In the genomic region with DNA sequence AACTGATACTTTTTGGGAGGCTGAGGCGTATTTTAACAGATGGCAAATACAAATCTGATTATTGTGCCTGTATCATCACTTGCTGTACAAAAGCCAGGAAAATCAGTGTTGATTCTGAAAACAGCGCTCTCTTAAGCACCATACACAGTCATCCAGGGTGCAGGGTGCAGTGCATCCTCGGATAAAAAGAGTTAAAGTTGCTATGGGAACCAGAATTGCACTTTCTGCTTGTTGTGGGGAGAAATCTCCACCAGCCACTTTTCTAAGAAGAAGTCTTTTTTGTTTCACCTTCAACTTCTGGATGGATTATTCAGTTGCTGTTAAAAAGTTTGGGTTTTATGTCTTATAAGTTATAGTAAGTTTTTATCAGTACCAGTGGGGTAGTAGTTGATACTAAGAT, we compare ENCODE assay signal across 2 cellular contexts.
TF ChIP-seq lines count a peak whose summit lies in the region.

No MANE protein-coding gene starts in this region.

TF ChIP-seq in SK-N-SH, 30 proteins besides CTCF, POLR2A, EP300 and RAD21:
- TF ChIP-seq SIN3A (IDR thresholded peaks at IDR 0.05; ENCODE audit: borderline replicate concordance, low read depth, low read length) (no peak), FOXM1 (IDR thresholded peaks at IDR 0.05; ENCODE audit: low read depth) (no peak), NRF1 (IDR thresholded peaks at IDR 0.05; ENCODE audit: low read depth, low read length) (no peak), TAF1 (IDR thresholded peaks at IDR 0.05; ENCODE audit: borderline replicate concordance, low read depth, low read length) (no peak), FOSL2 (IDR thresholded peaks at IDR 0.05; ENCODE audit: borderline replicate concordance, low read depth) (no peak), SMC3 (IDR thresholded peaks at IDR 0.05; ENCODE audit: low read depth, low read length) (no peak), MEF2A (IDR thresholded peaks at IDR 0.05; ENCODE audit: borderline replicate concordance, low read depth) (no peak), JUND (IDR thresholded peaks at IDR 0.05) (no peak), TEAD4 (IDR thresholded peaks at IDR 0.05; ENCODE audit: borderline replicate concordance, insufficient read depth) (no peak), GABPA (IDR thresholded peaks at IDR 0.05; ENCODE audit: low read depth) (no peak)
- TF ChIP-seq, protein P1, sequence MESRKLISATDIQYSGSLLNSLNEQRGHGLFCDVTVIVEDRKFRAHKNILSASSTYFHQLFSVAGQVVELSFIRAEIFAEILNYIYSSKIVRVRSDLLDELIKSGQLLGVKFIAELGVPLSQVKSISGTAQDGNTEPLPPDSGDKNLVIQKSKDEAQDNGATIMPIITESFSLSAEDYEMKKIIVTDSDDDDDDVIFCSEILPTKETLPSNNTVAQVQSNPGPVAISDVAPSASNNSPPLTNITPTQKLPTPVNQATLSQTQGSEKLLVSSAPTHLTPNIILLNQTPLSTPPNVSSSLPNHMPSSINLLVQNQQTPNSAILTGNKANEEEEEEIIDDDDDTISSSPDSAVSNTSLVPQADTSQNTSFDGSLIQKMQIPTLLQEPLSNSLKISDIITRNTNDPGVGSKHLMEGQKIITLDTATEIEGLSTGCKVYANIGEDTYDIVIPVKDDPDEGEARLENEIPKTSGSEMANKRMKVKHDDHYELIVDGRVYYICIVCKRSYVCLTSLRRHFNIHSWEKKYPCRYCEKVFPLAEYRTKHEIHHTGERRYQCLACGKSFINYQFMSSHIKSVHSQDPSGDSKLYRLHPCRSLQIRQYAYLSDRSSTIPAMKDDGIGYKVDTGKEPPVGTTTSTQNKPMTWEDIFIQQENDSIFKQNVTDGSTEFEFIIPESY (IDR thresholded peaks at IDR 0.05; ENCODE audit: borderline replicate concordance, low read depth), result no peak
- TF ChIP-seq, protein P2, sequence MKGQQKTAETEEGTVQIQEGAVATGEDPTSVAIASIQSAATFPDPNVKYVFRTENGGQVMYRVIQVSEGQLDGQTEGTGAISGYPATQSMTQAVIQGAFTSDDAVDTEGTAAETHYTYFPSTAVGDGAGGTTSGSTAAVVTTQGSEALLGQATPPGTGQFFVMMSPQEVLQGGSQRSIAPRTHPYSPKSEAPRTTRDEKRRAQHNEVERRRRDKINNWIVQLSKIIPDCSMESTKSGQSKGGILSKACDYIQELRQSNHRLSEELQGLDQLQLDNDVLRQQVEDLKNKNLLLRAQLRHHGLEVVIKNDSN (IDR thresholded peaks at IDR 0.05; ENCODE audit: borderline replicate concordance, low read depth), result no peak

TF ChIP-seq in SK-N-SH treated with all-trans-retinoic acid at 6 μM for 48 hours, 23 proteins besides CTCF, POLR2A, EP300 and RAD21:
- TF ChIP-seq ZNF565 (CRISPR knock-in tag; conservative IDR thresholded peaks at IDR 0.05; ENCODE audit: low read depth), result no peak
- TF ChIP-seq ZC3H10 (CRISPR knock-in tag; IDR thresholded peaks at IDR 0.05), result no peak
- TF ChIP-seq, protein P3, sequence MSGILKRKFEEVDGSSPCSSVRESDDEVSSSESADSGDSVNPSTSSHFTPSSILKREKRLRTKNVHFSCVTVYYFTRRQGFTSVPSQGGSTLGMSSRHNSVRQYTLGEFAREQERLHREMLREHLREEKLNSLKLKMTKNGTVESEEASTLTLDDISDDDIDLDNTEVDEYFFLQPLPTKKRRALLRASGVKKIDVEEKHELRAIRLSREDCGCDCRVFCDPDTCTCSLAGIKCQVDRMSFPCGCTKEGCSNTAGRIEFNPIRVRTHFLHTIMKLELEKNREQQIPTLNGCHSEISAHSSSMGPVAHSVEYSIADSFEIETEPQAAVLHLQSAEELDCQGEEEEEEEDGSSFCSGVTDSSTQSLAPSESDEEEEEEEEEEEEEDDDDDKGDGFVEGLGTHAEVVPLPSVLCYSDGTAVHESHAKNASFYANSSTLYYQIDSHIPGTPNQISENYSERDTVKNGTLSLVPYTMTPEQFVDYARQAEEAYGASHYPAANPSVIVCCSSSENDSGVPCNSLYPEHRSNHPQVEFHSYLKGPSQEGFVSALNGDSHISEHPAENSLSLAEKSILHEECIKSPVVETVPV (CRISPR knock-in tag; IDR thresholded peaks at IDR 0.05), result no peak
